In genomic region chr3:54625805-54626787, GRCh38 we compare ENCODE assay signal across 25 cellular contexts.
"Had no signal": no experiment of that assay in that cellular context is flagged by ENCODE, and none has a peak within 500 bp of the region (broad histone marks: within the 10 kb centered on the region; RNA-seq: fewer than 3 reads in every experiment).

No MANE protein-coding gene starts in this region.

- H3K27me3 ChIP-seq: MG63, SJCRH30 had no signal

- H3K4me1 ChIP-seq: SJCRH30 had no signal

- FAIRE-seq: HTR-8/SVneo had no signal

- DNase-seq: Karpas-422, KG1, MG63, NCI-H1092, NCI-H1105 treated with DMSO at 0.1 percent for 48 hours, NCI-H1417 treated with DMSO at 0.1 percent for 48 hours, NCI-H146, NCI-H1694 treated with DMSO at 0.1 percent for 48 hours, NCI-H1930, NCI-H2081, NCI-H2107, NCI-H2227 treated with DMSO at 0.1 percent for 48 hours, NCI-H446, NCI-H510A, NCI-H524 treated with DMSO at 0.1 percent for 48 hours, NCI-H69, NCI-H774, PC-3, SHP77 treated with DMSO at 0.1 percent for 48 hours, SJCRH30 had no signal

- ATAC-seq: Panc1, PC-3, SK-N-SH treated with all-trans-retinoic acid at 6 μM for 48 hours had no signal

- H3K4me3 ChIP-seq: MG63, SJCRH30 had no signal

- H3K36me3 ChIP-seq: MG63, SJCRH30 had no signal

- H3K9me3 ChIP-seq: MG63, SJCRH30 had no signal

- H3K27ac ChIP-seq: HL-60, RWPE1, SJCRH30 had no signal
